14 cellular contexts compared by ENCODE assay signal in the genomic region with DNA sequence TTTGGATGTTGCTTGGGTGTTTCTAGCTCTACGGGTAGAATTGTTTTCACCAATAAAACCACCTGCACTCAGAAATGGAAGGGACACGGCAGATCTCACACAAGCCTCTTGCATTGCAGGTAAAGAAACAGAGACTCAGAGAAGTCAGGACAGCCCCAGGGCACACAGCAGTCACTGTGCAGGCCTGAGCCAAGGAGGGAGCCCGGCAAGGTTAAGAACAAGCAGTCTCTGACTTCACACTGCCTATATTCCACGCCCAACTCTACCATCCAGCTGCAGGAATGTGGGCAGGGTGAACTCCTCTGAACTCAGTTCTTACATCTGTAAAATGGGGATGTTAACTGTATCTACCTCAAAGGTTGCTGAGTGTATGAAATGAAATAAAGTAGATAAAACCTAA. TPM values are rescaled to one million over a fixed set of nuclear protein-coding genes. Genes with fewer than 3 reads are reported as not detected.
"Had no signal": no experiment of that assay in that cellular context is flagged by ENCODE, and none has a peak within 500 bp of the region (broad histone marks: within the 10 kb centered on the region; RNA-seq: fewer than 3 reads in every experiment).

No MANE protein-coding gene starts in this region.

- H3K27me3 Mint-ChIP-seq: stimulated activated naive B cell treated with anti-CD40 and anti-IgM and Interleukin-4, amounts not matched to agents 10 μg/mL and 1 μg/mL and 100 μg/mL, for 72 hours had no signal

- H3K9me3 ChIP-seq: breast epithelium, esophagus squamous epithelium, tibial artery, vagina had no signal

- DNase-seq: activated CD4-positive, alpha-beta T cell treated with anti-CD3 and anti-CD28 coated beads, Interleukin-2, amount 50 U/mL, for 1 hour; activated CD8-positive, alpha-beta memory T cell treated with anti-CD3 and anti-CD28 coated beads for 24 hours; activated naive CD4-positive, alpha-beta T cell treated with anti-CD3 and anti-CD28 coated beads for 36 hours; activated naive CD8-positive, alpha-beta T cell treated with anti-CD3 and anti-CD28 coated beads, Interleukin-2, amount 50 U/mL, for 24 hours; activated T-cell treated with anti-CD3 and anti-CD28 coated beads for 4 hours; aorta; esophagus squamous epithelium; stimulated activated naive B cell treated with anti-CD40 and anti-IgM and Interleukin-4, amounts not matched to agents 10 μg/mL and 1 μg/mL and 100 μg/mL, for 72 hours; T-helper 9 cell; tibial artery had no signal

- ATAC-seq: activated naive CD8-positive, alpha-beta T cell treated with anti-CD3 and anti-CD28 coated beads, Interleukin-2, amount 50 U/mL, for 24 hours; stimulated activated naive B cell treated with anti-CD40 and anti-IgM and Interleukin-4, amounts not matched to agents 10 μg/mL and 1 μg/mL and 100 μg/mL, for 72 hours had no signal

- H3K9me3 Mint-ChIP-seq: activated naive CD4-positive, alpha-beta T cell treated with anti-CD3 and anti-CD28 coated beads for 36 hours; activated naive CD8-positive, alpha-beta T cell treated with anti-CD3 and anti-CD28 coated beads, Interleukin-2, amount 50 U/mL, for 24 hours; activated T-helper 2 cell treated with anti-CD3 and anti-CD28 coated beads, Interferon-gamma antibody, Interleukin-2, Interleukin-4, amounts not matched to agents 10 μg/mL and 5 μg/mL and 100 μg/mL, durations not matched to agents 14 hours and 24 hours and 36 hours; mesothelial cell of epicardium; stimulated activated naive B cell treated with anti-CD40 and anti-IgM and Interleukin-4, amounts not matched to agents 10 μg/mL and 1 μg/mL and 100 μg/mL, for 72 hours had no signal

- H3K27ac Mint-ChIP-seq: activated naive CD4-positive, alpha-beta T cell treated with anti-CD3 and anti-CD28 coated beads for 36 hours; activated naive CD8-positive, alpha-beta T cell treated with anti-CD3 and anti-CD28 coated beads, Interleukin-2, amount 50 U/mL, for 24 hours; activated T-helper 2 cell treated with anti-CD3 and anti-CD28 coated beads, Interferon-gamma antibody, Interleukin-2, Interleukin-4, amounts not matched to agents 10 μg/mL and 5 μg/mL and 100 μg/mL, durations not matched to agents 14 hours and 24 hours and 36 hours; mesothelial cell of epicardium had no signal

- H3K27me3 ChIP-seq: breast epithelium, esophagus squamous epithelium, tibial artery, vagina had no signal

- H3K27ac ChIP-seq: tibial artery, vagina had no signal

- H3K36me3 ChIP-seq: breast epithelium, esophagus squamous epithelium, tibial artery, vagina had no signal

- H3K4me3 Mint-ChIP-seq: activated naive CD4-positive, alpha-beta T cell treated with anti-CD3 and anti-CD28 coated beads for 36 hours; activated naive CD8-positive, alpha-beta T cell treated with anti-CD3 and anti-CD28 coated beads, Interleukin-2, amount 50 U/mL, for 24 hours; mesothelial cell of epicardium; stimulated activated naive B cell treated with anti-CD40 and anti-IgM and Interleukin-4, amounts not matched to agents 10 μg/mL and 1 μg/mL and 100 μg/mL, for 72 hours had no signal

- H3K4me3 ChIP-seq: breast epithelium, esophagus squamous epithelium, tibial artery, vagina had no signal

RNA-seq across cellular contexts. Expression of gene CHST15, which starts 15.4 kb away (rescaled TPM):
- total RNA-seq: activated T-helper 2 cell treated with anti-CD3 and anti-CD28 coated beads, Interferon-gamma antibody, Interleukin-2, Interleukin-4, amounts not matched to agents 10 μg/mL and 5 μg/mL and 100 μg/mL, durations not matched to agents 14 hours and 24 hours and 36 hours had no signal
